8 cellular contexts compared by ENCODE assay signal in the genomic region with DNA sequence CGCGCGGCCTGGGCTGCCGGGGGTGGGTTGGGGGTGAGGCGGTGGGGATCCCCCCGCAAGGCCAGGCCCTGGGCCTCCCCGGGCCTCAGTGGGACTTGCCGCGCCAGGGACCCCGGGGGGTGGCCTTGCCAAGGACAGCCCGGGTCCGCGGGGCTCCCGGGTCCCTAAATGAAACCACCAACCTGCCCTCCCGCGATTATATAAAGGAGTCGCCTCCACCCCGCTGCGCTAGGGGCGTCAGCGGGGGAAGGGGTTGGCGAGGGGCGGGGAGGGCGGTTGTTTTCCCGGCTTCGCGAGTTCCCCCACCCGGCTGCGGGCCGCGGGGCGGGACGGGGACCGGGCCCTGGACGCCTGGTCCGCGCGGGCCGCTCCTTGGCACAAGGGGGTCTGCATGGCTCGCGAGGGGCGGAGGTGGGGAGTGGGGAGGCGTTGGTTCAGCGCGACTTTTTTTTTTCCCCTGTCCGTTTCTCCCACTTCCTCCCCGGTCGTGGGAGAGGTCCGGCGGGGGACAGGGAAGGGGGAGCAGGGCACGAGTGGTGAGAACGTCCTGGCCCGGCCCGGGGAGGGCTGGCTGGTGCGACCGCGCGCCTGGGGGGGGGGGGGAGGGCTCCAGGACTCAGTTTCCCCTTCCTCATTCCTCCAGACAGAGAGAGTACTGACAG. TPM values are rescaled to one million over a fixed set of nuclear protein-coding genes. Genes with fewer than 3 reads are reported as not detected.
DNase-seq lines count a peak whose midpoint lies in the region; ATAC-seq and TF ChIP-seq lines count a peak whose summit lies in the region.

No MANE protein-coding gene starts in this region.

- no peaks in the 10 kb centered on the region for H3K9me3 ChIP-seq in SJCRH30 (replicated peaks)
- H3K9me3 ChIP-seq in naive thymus-derived CD4-positive, alpha-beta T cell (ENCODE audit: control insufficient read depth in 2 of 3, low read length in 3 of 3): no peaks in the 10 kb centered on the region

- H3K4me1 ChIP-seq in SJCRH30: peaks cover 4% of the 10 kb centered on the region; the same call in 1 of the 2 replicates
- H3K4me1 ChIP-seq in naive thymus-derived CD4-positive, alpha-beta T cell (ENCODE audit: control insufficient read depth in 2 of 2, insufficient read depth in 2 of 2, low read length in 2 of 2): peaks cover 22 to 37% of the 10 kb centered on the region in 2 donors

- H3K27ac Mint-ChIP-seq in endothelial cell (ENCODE audit: unreplicated experiment): no peak overlapping the region
- peak overlapping the region; percentile 83 to 94 (median 90) for H3K27ac Mint-ChIP-seq in naive thymus-derived CD4-positive, alpha-beta T cell

- H3K27ac ChIP-seq in SJCRH30: no peak overlapping the region
- peak overlapping the region; percentile 95 for H3K27ac ChIP-seq in naive thymus-derived CD4-positive, alpha-beta T cell (ENCODE audit: low read depth, low read length)

- no peaks in the 10 kb centered on the region for H3K36me3 Mint-ChIP-seq in endothelial cell (ENCODE audit: low read depth, unreplicated experiment)
- H3K36me3 Mint-ChIP-seq in naive thymus-derived CD4-positive, alpha-beta T cell: peaks cover 0 to 2% (median 0%) of the 10 kb centered on the region in 5 donors

- no peak for TF ChIP-seq CTCF in endothelial cell (IDR thresholded peaks at IDR 0.05; ENCODE audit: unreplicated experiment)

- peak; percentile 50 for DNase-seq in DMS53 (lab: John Stamatoyannopoulos, UW)
- DNase-seq in DMS53 treated with DMSO at 0.1 percent for 48 hours (lab: John Stamatoyannopoulos, UW; ENCODE audit: unreplicated experiment): no peak
- DNase-seq in SJCRH30: peak in 1 of 2 experiments; percentile 37
- DNase-seq in endothelial cell (ENCODE audit: low spot score): peak; percentile 38
- DNase-seq in naive thymus-derived CD4-positive, alpha-beta T cell: peak in 4 of 9 donors; percentile 48 to 72 (median 68)
- no peak for DNase-seq in NCI-H1105 treated with DMSO at 0.1 percent for 48 hours (lab: John Stamatoyannopoulos, UW)
- DNase-seq in DMS114 treated with DMSO at 0.1 percent for 48 hours (lab: John Stamatoyannopoulos, UW; ENCODE audit: unreplicated experiment): no peak

- peaks cover 6% of the 10 kb centered on the region for H3K27me3 Mint-ChIP-seq in endothelial cell (ENCODE audit: unreplicated experiment)
- H3K27me3 Mint-ChIP-seq in naive thymus-derived CD4-positive, alpha-beta T cell: no peaks in the 10 kb centered on the region

- POLR2A ChIA-PET in naive thymus-derived CD4-positive, alpha-beta T cell (lab: Charles Lee): interaction anchor here (0.5 to 2.8 kb wide), 12 partner anchors 10 to 564 kb away, joined by 3 to 36 read pairs (median 5); a partner anchor contains a TSS

- CTCF ChIA-PET in naive thymus-derived CD4-positive, alpha-beta T cell (lab: Charles Lee): no interaction called here

- H3K4me3 Mint-ChIP-seq in endothelial cell (ENCODE audit: unreplicated experiment): peak overlapping the region; percentile 86
- H3K4me3 Mint-ChIP-seq in naive thymus-derived CD4-positive, alpha-beta T cell: peak overlapping the region; percentile 79 to 95 (median 88)

- intact Hi-C loops in naive thymus-derived CD4-positive, alpha-beta T cell (cut with micrococcal nuclease): loop anchor here (2.0 to 5.0 kb wide), 6 partner anchors 21 to 390 kb away; a partner anchor contains a TSS

- H3K36me3 ChIP-seq in SJCRH30: no peaks in the 10 kb centered on the region; the same call in 1 of the 2 replicates
- H3K36me3 ChIP-seq in naive thymus-derived CD4-positive, alpha-beta T cell (ENCODE audit: control insufficient read depth in 2 of 3, insufficient read depth in 3 of 3, low read length in 3 of 3): peaks cover 0 to 20% (median 0%) of the 10 kb centered on the region in 3 experiments

- peaks cover 8% of the 10 kb centered on the region; the same call in 1 of the 2 replicates for H3K27me3 ChIP-seq in SJCRH30
- no peaks in the 10 kb centered on the region for H3K27me3 ChIP-seq in naive thymus-derived CD4-positive, alpha-beta T cell (ENCODE audit: control insufficient read depth in 2 of 2, insufficient read depth in 2 of 2, low read length in 2 of 2)

- H3K4me3 ChIP-seq in SJCRH30: peak overlapping the region; percentile 88
- peak overlapping the region; percentile 52 for H3K4me3 ChIP-seq in naive thymus-derived CD4-positive, alpha-beta T cell (ENCODE audit: low read length)

- H3K4me1 Mint-ChIP-seq in endothelial cell (ENCODE audit: unreplicated experiment): peaks cover 3% of the 10 kb centered on the region
- peaks cover 0 to 38% (median 26%) of the 10 kb centered on the region in 7 donors for H3K4me1 Mint-ChIP-seq in naive thymus-derived CD4-positive, alpha-beta T cell

- peak; percentile 1 for ATAC-seq in naive thymus-derived CD4-positive, alpha-beta T cell
- no peak for ATAC-seq in HG02970 (IDR thresholded peaks at IDR 0.05; ENCODE audit: low FRiP score, unreplicated experiment)

- no peaks in the 10 kb centered on the region for H3K9me3 Mint-ChIP-seq in endothelial cell (ENCODE audit: unreplicated experiment)
- peaks cover 0 to 1% (median 0%) of the 10 kb centered on the region in 11 donors for H3K9me3 Mint-ChIP-seq in naive thymus-derived CD4-positive, alpha-beta T cell

RNA-seq across cellular contexts. Expression of a gene that starts 0.8 kb away (rescaled TPM):
- 8.2 and 8.6 TPM in 2 replicates for total RNA-seq in SJCRH30 (2014; rRNA removed; shearing (Covaris generic))
- total RNA-seq in endothelial cell (ENCODE audit: unreplicated experiment): 14.5 TPM
- 10 to 100 TPM; 47.4 to 76.0 (median 52.0) TPM for total RNA-seq in naive thymus-derived CD4-positive, alpha-beta T cell
- polyA plus RNA-seq in naive thymus-derived CD4-positive, alpha-beta T cell: 10 to 100 TPM; 15.3 to 45.0 TPM

RNA-seq across cellular contexts. Expression of a gene that starts 56.4 kb away (rescaled TPM):
- total RNA-seq in SJCRH30 (2014; rRNA removed; shearing (Covaris generic)): 118 and 122 TPM in 2 replicates
- 153 TPM for total RNA-seq in endothelial cell (ENCODE audit: unreplicated experiment)
- total RNA-seq in naive thymus-derived CD4-positive, alpha-beta T cell: 100 to 1,000 TPM in 4 of 5 experiments, 10 to 100 TPM in 1; 87.4 to 162 (median 123) TPM
- polyA plus RNA-seq in naive thymus-derived CD4-positive, alpha-beta T cell: 10 to 100 TPM; 40.5 to 93.6 TPM

RNA-seq across cellular contexts. Expression of a gene that starts 60.0 kb away (rescaled TPM):
- total RNA-seq in SJCRH30 (2014; rRNA removed; shearing (Covaris generic)): 32.8 and 35.1 TPM in 2 replicates
- total RNA-seq in endothelial cell (ENCODE audit: unreplicated experiment): 41.2 TPM
- 10 to 100 TPM; 23.9 to 40.6 (median 28.8) TPM for total RNA-seq in naive thymus-derived CD4-positive, alpha-beta T cell
- 1 to 10 TPM; 3.9 to 6.8 TPM for polyA plus RNA-seq in naive thymus-derived CD4-positive, alpha-beta T cell

Comparison
In these comparisons a context has a peak if more than half of its experiments do, and no peak if none do; other contexts are left out.
1. DNase-seq: peak in DMS53 (single experiment) and endothelial cell (single experiment); none in DMS53 treated with DMSO at 0.1 percent for 48 hours (single experiment), NCI-H1105 treated with DMSO at 0.1 percent for 48 hours (single experiment) and DMS114 treated with DMSO at 0.1 percent for 48 hours (single experiment).